Comparison of ENCODE assay signal across 8 cellular contexts in genomic region chr1:151164732-151165280, GRCh38. TPM values are rescaled to one million over a fixed set of nuclear protein-coding genes. Genes with fewer than 3 reads are reported as not detected.
DNase-seq lines count a peak whose midpoint lies in the region; ATAC-seq and TF ChIP-seq lines count a peak whose summit lies in the region.

No MANE protein-coding gene starts in this region.

- H3K27ac ChIP-seq in WERI-Rb-1 (peak overlapping the region; percentile 86), foreskin keratinocyte (no peak overlapping the region), psoas muscle (peak overlapping the region; percentile 92)

- TF ChIP-seq CTCF in WERI-Rb-1 (IDR thresholded peaks at IDR 0.05; ENCODE audit: low read depth, low read length) (0 out of 2 replicates have a peak, but pooled peaks have one; percentile 3), foreskin keratinocyte (conservative IDR thresholded peaks at IDR 0.05) (no peak), psoas muscle (IDR thresholded peaks at IDR 0.05) (no peak)

- H3K27me3 ChIP-seq in WERI-Rb-1 (ENCODE audit: insufficient read depth, low read depth, severe bottlenecking) (no peaks in the 10 kb centered on the region), foreskin keratinocyte (no peaks in the 10 kb centered on the region), psoas muscle (ENCODE audit: insufficient read depth in 3 of 3, low read length in 2 of 3) (no peaks in the 10 kb centered on the region)

- 11 to 18% (median 12%) methylated on average over 11 of the region's 11 CpGs for WGBS in psoas muscle, 3 donors

- H3K9ac ChIP-seq in ES-I3 (ENCODE audit: low read depth, low read length), result peak overlapping the region; percentile 90

- H3K9me3 ChIP-seq in ES-I3 (ENCODE audit: control insufficient read depth, insufficient read depth, low read length), result no peaks in the 10 kb centered on the region
- no peaks in the 10 kb centered on the region for H3K9me3 ChIP-seq in WERI-Rb-1 (ENCODE audit: severe bottlenecking)
- H3K9me3 ChIP-seq in psoas muscle, result no peaks in the 10 kb centered on the region

- DNase-seq in WERI-Rb-1, result no peak
- peak in 1 of 2 donors; percentile 4 for DNase-seq in foreskin keratinocyte
- no peak for DNase-seq in psoas muscle
- no peak for DNase-seq in inferior parietal cortex (ENCODE audit: extremely low spot score)
- no peak for DNase-seq in G401 (ENCODE audit: low spot score)
- no peak for DNase-seq in NCI-H446 (lab: John Stamatoyannopoulos, UW)
- DNase-seq in activated CD8-positive, alpha-beta memory T cell treated with anti-CD3 and anti-CD28 coated beads, Interleukin-2, amount 50 U/mL, for 48 hours, result no peak

- intact Hi-C loops in psoas muscle (cut with DNase I), result no loop called here

- peak; percentile 15 for ATAC-seq in foreskin keratinocyte
- peak in 3 of 4 donors; percentile 12 to 30 (median 18) for ATAC-seq in psoas muscle

- in situ Hi-C loops in G401 (cut with HindIII; ENCODE audit: low sequenced_read_pairs), result no loop called here

- H3K4me3 ChIP-seq in WERI-Rb-1 (ENCODE audit: low read depth, low read length), result peak overlapping the region; percentile 84
- H3K4me3 ChIP-seq in psoas muscle, result peak overlapping the region; percentile 80

- H3K4me1 ChIP-seq in ES-I3 (ENCODE audit: insufficient read depth, low read length) (peaks cover 9% of the 10 kb centered on the region), foreskin keratinocyte (peaks cover 7% of the 10 kb centered on the region), psoas muscle (peaks cover 37% of the 10 kb centered on the region)

- H3K36me3 ChIP-seq in ES-I3 (ENCODE audit: insufficient read depth, low read length), result peaks cover 5% of the 10 kb centered on the region; the same call in 1 of the 2 replicates
- peaks cover 46% of the 10 kb centered on the region for H3K36me3 ChIP-seq in WERI-Rb-1
- peaks cover 6 to 42% of the 10 kb centered on the region in 2 donors for H3K36me3 ChIP-seq in psoas muscle (ENCODE audit: insufficient read depth in 1 of 2, low read depth in 1 of 2)

RNA-seq across cellular contexts. Expression of gene LYSMD1, which starts 0.9 kb away (rescaled TPM):
- total RNA-seq in foreskin keratinocyte (5.3 and 6.1 TPM in 2 replicates), psoas muscle (10 to 100 TPM in 3 of 4 donors, 1 to 10 TPM in 1; 6.7 to 17.5 (median 12.3) TPM)
- polyA plus RNA-seq in foreskin keratinocyte (2.6 and 3.6 TPM in 2 replicates), psoas muscle (10 to 100 TPM in 1 of 3 donors, 1 to 10 TPM in 2; 8.4 to 18.0 (median 8.6) TPM)
- total RNA-seq in G401 (2014; rRNA removed; shearing (Covaris generic)), result 6.2 and 8.9 TPM in 2 replicates

RNA-seq across cellular contexts. Expression of gene SCNM1, which starts 1.1 kb away (rescaled TPM):
- total RNA-seq in foreskin keratinocyte (48.1 and 48.7 TPM in 2 replicates), psoas muscle (10 to 100 TPM; 23.6 to 47.9 (median 39.5) TPM)
- polyA plus RNA-seq in foreskin keratinocyte (55.5 and 57.7 TPM in 2 replicates), psoas muscle (10 to 100 TPM; 71.0 to 78.7 (median 72.3) TPM)
- 44.3 and 57.7 TPM in 2 replicates for total RNA-seq in G401 (2014; rRNA removed; shearing (Covaris generic))

RNA-seq across cellular contexts. Expression of gene TNFAIP8L2, which starts 8.4 kb away (rescaled TPM):
- not detected in 2 replicates for total RNA-seq in foreskin keratinocyte
- polyA plus RNA-seq in foreskin keratinocyte, result not detected in 2 replicates
- 1 to 10 TPM in 1 of 4 donors, under 1 TPM in 3; 0.56 to 1.3 (median 0.74) TPM for total RNA-seq in psoas muscle
- polyA plus RNA-seq in psoas muscle, result 1 to 10 TPM in 2 of 3 donors, under 1 TPM in 1; 0.62 to 1.1 (median 1.1) TPM
- not detected in 2 replicates for total RNA-seq in G401 (2014; rRNA removed; shearing (Covaris generic))

RNA-seq across cellular contexts. Expression of gene TMOD4, which starts 11.0 kb away (rescaled TPM):
- total RNA-seq in foreskin keratinocyte, result 0.65 and 0.88 TPM in 2 replicates
- polyA plus RNA-seq in foreskin keratinocyte, result 0.29 and 0.45 TPM in 2 replicates
- total RNA-seq in psoas muscle, result 100 to 1,000 TPM; 102 to 434 (median 407) TPM
- 100 to 1,000 TPM in 2 of 3 donors, 10 to 100 TPM in 1; 17.6 to 274 (median 154) TPM for polyA plus RNA-seq in psoas muscle
- not detected in 2 replicates for total RNA-seq in G401 (2014; rRNA removed; shearing (Covaris generic))

RNA-seq across cellular contexts. Expression of gene SEMA6C, which starts 18.4 kb away (rescaled TPM):
- total RNA-seq in foreskin keratinocyte (0.99 and 1.2 TPM in 2 replicates), psoas muscle (100 to 1,000 TPM in 2 of 4 donors, 10 to 100 TPM in 2; 56.3 to 145 (median 101) TPM)
- polyA plus RNA-seq in foreskin keratinocyte (0.64 and 1.7 TPM in 2 replicates), psoas muscle (10 to 100 TPM in 2 of 3 donors, 1 to 10 TPM in 1; 8.9 to 46.3 (median 29.5) TPM)
- total RNA-seq in G401 (2014; rRNA removed; shearing (Covaris generic)), result 2.0 TPM in 2 replicates
